1 cellular context compared by ENCODE assay signal in genomic region chr7:106504620-106505019, GRCh38.
TF ChIP-seq lines count a peak whose summit lies in the region.

No MANE protein-coding gene starts in this region.

TF ChIP-seq in K562, 482 proteins besides CTCF, POLR2A, EP300 and RAD21 (continued from another document and continues in another):
- no peak for TF ChIP-seq SIN3A (IDR thresholded peaks at IDR 0.05; ENCODE audit: borderline replicate concordance in 2 of 2, control insufficient read depth in 1 of 2, low read depth in 2 of 2, low read length in 2 of 2)
- TF ChIP-seq EHMT2 (IDR thresholded peaks at IDR 0.05), result peak; percentile 70; the same call in 1 of the 2 replicates
- TF ChIP-seq MBD1 (CRISPR knock-in tag; IDR thresholded peaks at IDR 0.05), result no peak
- 0 out of 2 replicates have a peak, but pooled peaks have one; percentile 16 for TF ChIP-seq PREB (CRISPR knock-in tag; IDR thresholded peaks at IDR 0.05)
- TF ChIP-seq HDAC2 (IDR thresholded peaks at IDR 0.05), result no peak
- peak; percentile 48; the same call in 1 of the 2 replicates for TF ChIP-seq L3MBTL2 (IDR thresholded peaks at IDR 0.05)
- no peak for TF ChIP-seq HMG20B (CRISPR knock-in tag; IDR thresholded peaks at IDR 0.05)
- TF ChIP-seq E2F5 (CRISPR knock-in tag; IDR thresholded peaks at IDR 0.05), result 0 out of 2 replicates have a peak, but pooled peaks have one; percentile 43
- TF ChIP-seq NCOA4 (IDR thresholded peaks at IDR 0.05; ENCODE audit: partially characterized antibody), result no peak
- peak; percentile 87 for TF ChIP-seq ZNF766 (CRISPR knock-in tag; conservative IDR thresholded peaks at IDR 0.05)
- no peak for TF ChIP-seq JUNB (CRISPR knock-in tag; conservative IDR thresholded peaks at IDR 0.05)
- no peak for TF ChIP-seq MEF2A (IDR thresholded peaks at IDR 0.05; ENCODE audit: control insufficient read depth, low read depth, low read length)
- 0 out of 2 replicates have a peak, but pooled peaks have one; percentile 39 for TF ChIP-seq EP400 (IDR thresholded peaks at IDR 0.05)
- 0 out of 2 replicates have a peak, but pooled peaks have one; percentile 1 for TF ChIP-seq CEBPG (CRISPR knock-in tag; IDR thresholded peaks at IDR 0.05)
- no peak for TF ChIP-seq CEBPG (tag; conservative IDR thresholded peaks at IDR 0.05 in 1 of 2, IDR thresholded peaks at IDR 0.05 in 1 of 2)
- TF ChIP-seq HMGXB4 (CRISPR knock-in tag; IDR thresholded peaks at IDR 0.05), result no peak
- TF ChIP-seq NRF1 (conservative IDR thresholded peaks at IDR 0.05 in 1 of 2, IDR thresholded peaks at IDR 0.05 in 1 of 2), result 0 out of 4 replicates have a peak, but pooled peaks of 1 of the 2 experiments have one; percentile 16
- no peak for TF ChIP-seq NR1H2 (CRISPR knock-in tag; IDR thresholded peaks at IDR 0.05)
- no peak for TF ChIP-seq ZBTB17 (CRISPR knock-in tag; IDR thresholded peaks at IDR 0.05)
- TF ChIP-seq KLF16 (IDR thresholded peaks at IDR 0.05), result no peak
- no peak for TF ChIP-seq BRF2 (IDR thresholded peaks at IDR 0.05; ENCODE audit: borderline replicate concordance, insufficient read depth, insufficient read length)
- 0 out of 2 replicates have a peak, but pooled peaks have one; percentile 14 for TF ChIP-seq MYC (IDR thresholded peaks at IDR 0.05; ENCODE audit: low read depth, low read length)
- TF ChIP-seq MYC (CRISPR knock-in tag; IDR thresholded peaks at IDR 0.05; ENCODE audit: borderline replicate concordance, low read depth), result no peak
- TF ChIP-seq TOE1 (IDR thresholded peaks at IDR 0.05; ENCODE audit: borderline replicate concordance), result no peak
- TF ChIP-seq TOE1 (CRISPR knock-in tag; IDR thresholded peaks at IDR 0.05; ENCODE audit: borderline replicate concordance, low read depth), result no peak
- no peak for TF ChIP-seq MTF1 (CRISPR knock-in tag; IDR thresholded peaks at IDR 0.05; ENCODE audit: borderline replicate concordance)
- no peak for TF ChIP-seq ETV1 (tag; conservative IDR thresholded peaks at IDR 0.05; ENCODE audit: low read depth)
- no peak for TF ChIP-seq E2F3 (CRISPR knock-in tag; IDR thresholded peaks at IDR 0.05)
- TF ChIP-seq CREB1 (IDR thresholded peaks at IDR 0.05), result no peak
- TF ChIP-seq CREB1 (CRISPR knock-in tag; IDR thresholded peaks at IDR 0.05), result 0 out of 2 replicates have a peak, but pooled peaks have one; percentile 23
- no peak for TF ChIP-seq GTF2E2 (tag; IDR thresholded peaks at IDR 0.05)
- TF ChIP-seq MAFG (tag; conservative IDR thresholded peaks at IDR 0.05), result peak; percentile 12; the same call in 1 of the 2 replicates
- TF ChIP-seq CBX1 (IDR thresholded peaks at IDR 0.05; ENCODE audit: low read depth), result 0 out of 2 replicates have a peak, but pooled peaks have one; percentile 25
- TF ChIP-seq ZBTB7A (IDR thresholded peaks at IDR 0.05; ENCODE audit: borderline replicate concordance, control insufficient read depth, low read depth, low read length), result no peak
- no peak for TF ChIP-seq KAT2B (IDR thresholded peaks at IDR 0.05; ENCODE audit: low read depth, low read length)
- TF ChIP-seq CC2D1A (IDR thresholded peaks at IDR 0.05), result peak; percentile 82
- TF ChIP-seq HSF4 (CRISPR knock-in tag; IDR thresholded peaks at IDR 0.05; ENCODE audit: borderline replicate concordance), result 0 out of 2 replicates have a peak, but pooled peaks have one; percentile 26
- TF ChIP-seq FOXM1 (IDR thresholded peaks at IDR 0.05; ENCODE audit: low read depth), result peak; percentile 47; the same call in 1 of the 2 replicates
- no peak for TF ChIP-seq FOXM1 (CRISPR knock-in tag; IDR thresholded peaks at IDR 0.05; ENCODE audit: low read depth)
- no peak for TF ChIP-seq TCFL5 (CRISPR knock-in tag; conservative IDR thresholded peaks at IDR 0.05)
- no peak for TF ChIP-seq TBL1XR1 (IDR thresholded peaks at IDR 0.05; ENCODE audit: low read length in 2 of 2)
- peak; percentile 92 for TF ChIP-seq CHAMP1 (IDR thresholded peaks at IDR 0.05)
- peak; percentile 12; the same call in 1 of the 2 replicates for TF ChIP-seq ARID1B (IDR thresholded peaks at IDR 0.05)
- no peak for TF ChIP-seq ARHGAP35 (IDR thresholded peaks at IDR 0.05; ENCODE audit: partially characterized antibody)
- no peak for TF ChIP-seq CCAR2 (IDR thresholded peaks at IDR 0.05; ENCODE audit: low read depth, low read length)
- TF ChIP-seq NFIC (IDR thresholded peaks at IDR 0.05), result peak; percentile 14; the same call in 1 of the 2 replicates
- no peak for TF ChIP-seq USF1 (CRISPR knock-in tag; IDR thresholded peaks at IDR 0.05)
- TF ChIP-seq SP1 (CRISPR knock-in tag; IDR thresholded peaks at IDR 0.05), result 0 out of 2 replicates have a peak, but pooled peaks have one; percentile 20
- TF ChIP-seq GATA2 (CRISPR knock-in tag; IDR thresholded peaks at IDR 0.05), result no peak
- no peak for TF ChIP-seq SIRT6 (IDR thresholded peaks at IDR 0.05; ENCODE audit: low read depth, low read length)
- TF ChIP-seq YY1 (IDR thresholded peaks at IDR 0.05; ENCODE audit: borderline replicate concordance in 1 of 3, control insufficient read depth in 1 of 3, extremely low read depth in 1 of 3, insufficient read depth in 3 of 3, insufficient read length in 1 of 3, insufficient replicate concordance in 2 of 3, low read depth in 1 of 3, low read length in 2 of 3), result peak in 1 of 3 experiments; percentile 23
- no peak for TF ChIP-seq XRCC3 (IDR thresholded peaks at IDR 0.05)
- no peak for TF ChIP-seq ZNF121 (CRISPR knock-in tag; conservative IDR thresholded peaks at IDR 0.05)
- no peak for TF ChIP-seq THRB (CRISPR knock-in tag; conservative IDR thresholded peaks at IDR 0.05)
- TF ChIP-seq FOS (IDR thresholded peaks at IDR 0.05; ENCODE audit: extremely low read depth, insufficient read length), result no peak
- TF ChIP-seq PHB2 (IDR thresholded peaks at IDR 0.05; ENCODE audit: low read depth), result no peak
- no peak for TF ChIP-seq MIER1 (IDR thresholded peaks at IDR 0.05; ENCODE audit: low read depth)
- TF ChIP-seq MCM5 (IDR thresholded peaks at IDR 0.05; ENCODE audit: low read depth), result no peak
- TF ChIP-seq ZC3H4 (CRISPR knock-in tag; IDR thresholded peaks at IDR 0.05; ENCODE audit: borderline replicate concordance), result no peak
- TF ChIP-seq KLF1 (tag; IDR thresholded peaks at IDR 0.05), result no peak
